ENCODE assay signal across 34 cellular contexts in the genomic region with DNA sequence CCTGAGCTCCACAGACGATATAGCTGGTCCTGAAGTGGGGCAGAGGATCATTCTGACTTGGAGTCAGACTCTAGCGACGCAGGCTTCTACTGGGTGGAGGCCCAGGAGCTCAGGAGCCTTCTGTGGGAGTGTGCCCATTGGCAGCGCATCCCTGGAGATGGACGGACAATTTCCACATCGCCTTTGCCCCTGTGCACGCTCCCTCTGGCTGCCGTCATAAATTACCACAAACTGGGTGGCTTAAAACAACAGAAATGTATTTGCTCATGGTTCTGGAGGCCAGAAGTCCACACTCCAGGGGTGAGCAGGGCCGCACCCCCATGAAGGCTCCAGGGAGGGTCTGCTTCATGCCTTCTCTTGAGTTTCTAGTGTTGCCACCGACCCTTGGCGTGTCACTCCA. TPM values are rescaled to one million over a fixed set of nuclear protein-coding genes. Genes with fewer than 3 reads are reported as not detected.
"Had no signal": no experiment of that assay in that cellular context is flagged by ENCODE, and none has a peak within 500 bp of the region (broad histone marks: within the 10 kb centered on the region; RNA-seq: fewer than 3 reads in every experiment).

No MANE protein-coding gene starts in this region.

- DNase-seq: Kasumi-1, MG63, NCI-H1048, NCI-H1092 treated with DMSO at 0.1 percent for 48 hours, NCI-H1105 treated with DMSO at 0.1 percent for 48 hours, NCI-H1417, NCI-H1436, NCI-H146, NCI-H1694, NCI-H187, NCI-H1930, NCI-H2029 treated with DMSO at 0.1 percent for 48 hours, NCI-H2081 treated with DMSO at 0.1 percent for 48 hours, NCI-H2107, NCI-H2171, NCI-H226, NCI-H446 treated with DMSO at 0.1 percent for 48 hours, NCI-H510A, NCI-H524, NCI-H526, NCI-H69, NCI-H748 treated with DMSO at 0.1 percent for 48 hours, NCI-H82, PC-9, SHP77, SIG-M5, SJCRH30 had no signal

- H3K36me3 ChIP-seq: MG63, SJCRH30 had no signal

- H3K4me3 ChIP-seq: MG63, PC-9, SJCRH30, SK-N-MC had no signal

- H3K27ac ChIP-seq: PC-9, RWPE1, SJCRH30, SK-N-MC had no signal

- H3K4me2 ChIP-seq: PC-9 had no signal

- H2AFZ ChIP-seq: PC-9 had no signal

- H3K9me3 ChIP-seq: MG63, SJCRH30 had no signal

- ATAC-seq: Panc1, Right ventricle myocardium inferior, SK-N-SH treated with all-trans-retinoic acid at 6 μM for 48 hours had no signal

- H3K27me3 ChIP-seq: MG63, SJCRH30 had no signal

RNA-seq across cellular contexts. Expression of gene CARD14, which starts 6.9 kb away (rescaled TPM):
- total RNA-seq: OCI-LY7, Right ventricle myocardium inferior, RPMI7951 had no signal
